ENCODE assay signal across 1 cellular context in genomic region chr17:16297367-16298139, GRCh38.
TF ChIP-seq lines count a peak whose summit lies in the region.

No MANE protein-coding gene starts in this region.

TF ChIP-seq in WTC11, 78 proteins besides CTCF, POLR2A, EP300 and RAD21 (continued from another document):
- TF ChIP-seq ZNF425 (CRISPR knock-in tag; conservative IDR thresholded peaks at IDR 0.05) (no peak), JAZF1 (CRISPR knock-in tag; IDR thresholded peaks at IDR 0.05) (no peak), EMX1 (CRISPR knock-in tag; IDR thresholded peaks at IDR 0.05) (no peak), NR1H2 (CRISPR knock-in tag; IDR thresholded peaks at IDR 0.05) (no peak), SMAD4 (CRISPR knock-in tag; IDR thresholded peaks at IDR 0.05) (no peak), ARID4B (CRISPR knock-in tag; IDR thresholded peaks at IDR 0.05; ENCODE audit: borderline replicate concordance) (no peak), ATF1 (CRISPR knock-in tag; IDR thresholded peaks at IDR 0.05) (no peak), MLX (CRISPR knock-in tag; IDR thresholded peaks at IDR 0.05) (no peak), PRRX2 (CRISPR knock-in tag; IDR thresholded peaks at IDR 0.05) (no peak), ZBTB21 (CRISPR knock-in tag; IDR thresholded peaks at IDR 0.05; ENCODE audit: borderline replicate concordance) (no peak), TEAD1 (CRISPR knock-in tag; IDR thresholded peaks at IDR 0.05) (no peak), NR3C1 (CRISPR knock-in tag; conservative IDR thresholded peaks at IDR 0.05; ENCODE audit: low read depth) (no peak)
TF ChIP-seq in WTC11: peak in this region for 0.
